In the genomic region with DNA sequence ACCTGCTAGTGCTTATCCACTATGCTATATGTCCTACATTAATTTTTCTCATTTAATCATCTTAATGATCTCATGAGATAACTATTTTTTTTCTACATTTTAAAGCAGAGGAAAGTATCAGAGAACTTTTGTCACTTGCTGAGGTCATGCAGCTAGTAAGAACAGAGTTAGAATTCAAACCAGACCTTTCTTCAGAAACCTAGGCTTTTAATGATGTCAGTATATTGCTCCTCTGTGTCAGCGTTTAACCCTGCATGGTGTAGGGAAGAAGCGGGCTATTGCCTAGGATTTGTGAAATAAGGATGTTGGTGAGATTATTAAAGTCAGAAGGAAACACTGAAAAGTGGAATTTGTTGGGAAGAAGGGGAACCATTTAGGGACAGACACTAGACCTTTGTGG, we compare ENCODE assay signal across 20 cellular contexts.
DNase-seq lines count a peak whose midpoint lies in the region; ATAC-seq lines count a peak whose summit lies in the region.
"Had no signal": no experiment of that assay in that cellular context is flagged by ENCODE, and none has a peak within 500 bp of the region (broad histone marks: within the 10 kb centered on the region; RNA-seq: fewer than 3 reads in every experiment).

No MANE protein-coding gene starts in this region.

- no peak overlapping the region for H3K27ac ChIP-seq in CD8-positive, alpha-beta memory T cell (ENCODE audit: low read depth, low read length)
- H3K27ac ChIP-seq in mesendoderm (ENCODE audit: low read depth, low read length) = no peak overlapping the region
- H3K27ac ChIP-seq: RWPE1 had no signal

- H3K4me2 ChIP-seq in mesendoderm (ENCODE audit: low read length) = no peak overlapping the region

- no peak for DNase-seq in activated CD4-positive, alpha-beta memory T cell treated with anti-CD3 and anti-CD28 coated beads for 36 hours
- DNase-seq in activated CD4-positive, alpha-beta memory T cell treated with anti-CD3 and anti-CD28 coated beads, Interleukin-2, amount 10 ng/mL, durations not matched to agents 7 days and 5 days = no peak
- no peak for DNase-seq in CD8-positive, alpha-beta memory T cell
- DNase-seq in activated naive CD8-positive, alpha-beta T cell treated with anti-CD3 and anti-CD28 coated beads, Interleukin-2, amount 50 U/mL, for 24 hours = no peak
- DNase-seq in mesendoderm (no peak), NCI-H524 treated with DMSO at 0.1 percent for 48 hours (lab: John Stamatoyannopoulos, UW) (no peak)
- DNase-seq: 8988T; activated effector memory CD4-positive, alpha-beta T cell treated with Interleukin-2 at 50 U/mL for 16 hours; amniotic stem cell; COR-L47; DMS79 treated with DMSO at 0.1 percent for 48 hours; foreskin melanocyte; NCI-H1092; NCI-H187 treated with DMSO at 0.1 percent for 48 hours had no signal

- no peak overlapping the region for H2BK15ac ChIP-seq in mesendoderm (replicated peaks; ENCODE audit: low read depth)

- H3K9me3 Mint-ChIP-seq in activated CD4-positive, alpha-beta memory T cell treated with anti-CD3 and anti-CD28 coated beads for 36 hours = no peaks in the 10 kb centered on the region
- no peaks in the 10 kb centered on the region for H3K9me3 Mint-ChIP-seq in activated CD4-positive, alpha-beta memory T cell treated with anti-CD3 and anti-CD28 coated beads, Interleukin-2, amount 10 ng/mL, durations not matched to agents 7 days and 5 days
- H3K9me3 Mint-ChIP-seq in CD8-positive, alpha-beta memory T cell = no peaks in the 10 kb centered on the region
- H3K9me3 Mint-ChIP-seq in activated naive CD8-positive, alpha-beta T cell treated with anti-CD3 and anti-CD28 coated beads, Interleukin-2, amount 50 U/mL, for 24 hours = no peaks in the 10 kb centered on the region
- H3K9me3 Mint-ChIP-seq: dendritic cell treated with granulocyte-macrophage colony-stimulating factor and Interleukin-4, amounts not matched to agents 40 ng/mL and 50 ng/mL, for 4 days; type B pancreatic cell had no signal

- peaks cover 29% of the 10 kb centered on the region for H3K79me2 ChIP-seq in mesendoderm (ENCODE audit: control insufficient read depth, insufficient read depth, low read length)

- peaks cover 26% of the 10 kb centered on the region for H3K4me1 ChIP-seq in CD8-positive, alpha-beta memory T cell (ENCODE audit: insufficient read depth, low read length)
- peaks cover 26% of the 10 kb centered on the region for H3K4me1 ChIP-seq in mesendoderm (ENCODE audit: control insufficient read depth, low read depth, low read length)

- no peak overlapping the region for H3K56ac ChIP-seq in mesendoderm (ENCODE audit: low read length)

- CTCF ChIA-PET in activated CD4-positive, alpha-beta memory T cell treated with anti-CD3 and anti-CD28 coated beads for 36 hours (lab: Charles Lee) = interaction anchor here (1.7 to 5.8 kb wide), 2 partner anchors 12 to 16 kb away, joined by 5 to 43 read pairs; no protein-coding TSS in a partner anchor
- CTCF ChIA-PET in activated CD4-positive, alpha-beta memory T cell treated with anti-CD3 and anti-CD28 coated beads, Interleukin-2, amount 10 ng/mL, durations not matched to agents 7 days and 5 days (lab: Charles Lee) = interaction anchor here (1.3 to 2.6 kb wide), 2 partner anchors 170 to 206 kb away, joined by 3 to 9 read pairs; no protein-coding TSS in a partner anchor
- CTCF ChIA-PET in CD8-positive, alpha-beta memory T cell (lab: Charles Lee) = no interaction called here

- H3K4me1 Mint-ChIP-seq in activated CD4-positive, alpha-beta memory T cell treated with anti-CD3 and anti-CD28 coated beads for 36 hours (ENCODE audit: low read depth) = peaks cover 79% of the 10 kb centered on the region
- H3K4me1 Mint-ChIP-seq in activated CD4-positive, alpha-beta memory T cell treated with anti-CD3 and anti-CD28 coated beads, Interleukin-2, amount 10 ng/mL, durations not matched to agents 7 days and 5 days = peaks cover 69% of the 10 kb centered on the region
- peaks cover 62 to 87% (median 86%) of the 10 kb centered on the region in 3 donors for H3K4me1 Mint-ChIP-seq in CD8-positive, alpha-beta memory T cell
- H3K4me1 Mint-ChIP-seq in activated naive CD8-positive, alpha-beta T cell treated with anti-CD3 and anti-CD28 coated beads, Interleukin-2, amount 50 U/mL, for 24 hours = peaks cover 86% of the 10 kb centered on the region

- POLR2A ChIA-PET in activated CD4-positive, alpha-beta memory T cell treated with anti-CD3 and anti-CD28 coated beads for 36 hours (lab: Charles Lee) = no interaction called here
- POLR2A ChIA-PET in activated CD4-positive, alpha-beta memory T cell treated with anti-CD3 and anti-CD28 coated beads, Interleukin-2, amount 10 ng/mL, durations not matched to agents 7 days and 5 days (lab: Charles Lee) = no interaction called here
- POLR2A ChIA-PET in CD8-positive, alpha-beta memory T cell (lab: Charles Lee) = no interaction called here

- H3K9me3 ChIP-seq in CD8-positive, alpha-beta memory T cell (ENCODE audit: low read length) = no peaks in the 10 kb centered on the region

- H3K36me3 Mint-ChIP-seq in activated CD4-positive, alpha-beta memory T cell treated with anti-CD3 and anti-CD28 coated beads for 36 hours = no peaks in the 10 kb centered on the region
- peaks cover 6% of the 10 kb centered on the region for H3K36me3 Mint-ChIP-seq in activated CD4-positive, alpha-beta memory T cell treated with anti-CD3 and anti-CD28 coated beads, Interleukin-2, amount 10 ng/mL, durations not matched to agents 7 days and 5 days (ENCODE audit: low read depth)
- no peaks in the 10 kb centered on the region for H3K36me3 Mint-ChIP-seq in CD8-positive, alpha-beta memory T cell
- peaks cover 2% of the 10 kb centered on the region for H3K36me3 Mint-ChIP-seq in activated naive CD8-positive, alpha-beta T cell treated with anti-CD3 and anti-CD28 coated beads, Interleukin-2, amount 50 U/mL, for 24 hours (ENCODE audit: low read depth)
- H3K36me3 Mint-ChIP-seq: type B pancreatic cell had no signal

- peak overlapping the region; percentile 5 for H3K4me3 Mint-ChIP-seq in activated CD4-positive, alpha-beta memory T cell treated with anti-CD3 and anti-CD28 coated beads for 36 hours
- no peak overlapping the region for H3K4me3 Mint-ChIP-seq in activated CD4-positive, alpha-beta memory T cell treated with anti-CD3 and anti-CD28 coated beads, Interleukin-2, amount 10 ng/mL, durations not matched to agents 7 days and 5 days
- H3K4me3 Mint-ChIP-seq in CD8-positive, alpha-beta memory T cell = no peak overlapping the region
- no peak overlapping the region for H3K4me3 Mint-ChIP-seq in activated naive CD8-positive, alpha-beta T cell treated with anti-CD3 and anti-CD28 coated beads, Interleukin-2, amount 50 U/mL, for 24 hours
- H3K4me3 Mint-ChIP-seq: dendritic cell treated with granulocyte-macrophage colony-stimulating factor and Interleukin-4, amounts not matched to agents 40 ng/mL and 50 ng/mL, for 4 days; type B pancreatic cell had no signal

- no peaks in the 10 kb centered on the region for H3K27me3 ChIP-seq in CD8-positive, alpha-beta memory T cell (ENCODE audit: insufficient read depth, low read length, poor library complexity, severe bottlenecking)
- H3K27me3 ChIP-seq in mesendoderm (ENCODE audit: insufficient read depth, low read length, poor library complexity) = no peaks in the 10 kb centered on the region

- no peak overlapping the region for H2AK5ac ChIP-seq in mesendoderm (ENCODE audit: low read length)

- no peak overlapping the region for H4K8ac ChIP-seq in mesendoderm (ENCODE audit: low read depth, low read length)

- H3K9ac ChIP-seq in mesendoderm (ENCODE audit: low read length) = no peak overlapping the region

- peak overlapping the region; percentile 56 for H3K18ac ChIP-seq in mesendoderm (ENCODE audit: low read length)

- WGBS in mesendoderm (ENCODE audit: extremely low coverage, insufficient coverage, low lambda C conversion rate) = no CpG with 5 or more reads among the region's 2 CpGs

- no peak overlapping the region for H4K5ac ChIP-seq in mesendoderm (ENCODE audit: low read length)

- H3K36me3 ChIP-seq in CD8-positive, alpha-beta memory T cell (ENCODE audit: insufficient read depth, low read length) = no peaks in the 10 kb centered on the region
- H3K36me3 ChIP-seq in mesendoderm (ENCODE audit: control insufficient read depth, insufficient read depth, low read length) = no peaks in the 10 kb centered on the region

- no peak overlapping the region for H3K23ac ChIP-seq in mesendoderm (ENCODE audit: low read length)

- peak overlapping the region; percentile 70 for H3K27ac Mint-ChIP-seq in activated CD4-positive, alpha-beta memory T cell treated with anti-CD3 and anti-CD28 coated beads for 36 hours
- no peak overlapping the region for H3K27ac Mint-ChIP-seq in activated CD4-positive, alpha-beta memory T cell treated with anti-CD3 and anti-CD28 coated beads, Interleukin-2, amount 10 ng/mL, durations not matched to agents 7 days and 5 days
- H3K27ac Mint-ChIP-seq in CD8-positive, alpha-beta memory T cell = peak overlapping the region in 5 of 8 donors; percentile 11 to 76 (median 49)
- H3K27ac Mint-ChIP-seq in activated naive CD8-positive, alpha-beta T cell treated with anti-CD3 and anti-CD28 coated beads, Interleukin-2, amount 50 U/mL, for 24 hours = peak overlapping the region; percentile 44
- H3K27ac Mint-ChIP-seq: dendritic cell treated with granulocyte-macrophage colony-stimulating factor and Interleukin-4, amounts not matched to agents 40 ng/mL and 50 ng/mL, for 4 days had no signal

- intact Hi-C loops in activated CD4-positive, alpha-beta memory T cell treated with anti-CD3 and anti-CD28 coated beads for 36 hours (cut with micrococcal nuclease) = loop anchor here (2.0 to 5.0 kb wide), 2 partner anchors 41 to 206 kb away; no protein-coding TSS in a partner anchor

- H3K27me3 Mint-ChIP-seq in activated CD4-positive, alpha-beta memory T cell treated with anti-CD3 and anti-CD28 coated beads for 36 hours = no peaks in the 10 kb centered on the region
- no peaks in the 10 kb centered on the region for H3K27me3 Mint-ChIP-seq in activated CD4-positive, alpha-beta memory T cell treated with anti-CD3 and anti-CD28 coated beads, Interleukin-2, amount 10 ng/mL, durations not matched to agents 7 days and 5 days
- no peaks in the 10 kb centered on the region for H3K27me3 Mint-ChIP-seq in CD8-positive, alpha-beta memory T cell
- H3K27me3 Mint-ChIP-seq in activated naive CD8-positive, alpha-beta T cell treated with anti-CD3 and anti-CD28 coated beads, Interleukin-2, amount 50 U/mL, for 24 hours = no peaks in the 10 kb centered on the region
- H3K27me3 Mint-ChIP-seq: dendritic cell treated with granulocyte-macrophage colony-stimulating factor and Interleukin-4, amounts not matched to agents 40 ng/mL and 50 ng/mL, for 4 days; type B pancreatic cell had no signal

- H2BK120ac ChIP-seq in mesendoderm (ENCODE audit: low read depth, low read length) = no peak overlapping the region

- no peak for ATAC-seq in activated naive CD8-positive, alpha-beta T cell treated with anti-CD3 and anti-CD28 coated beads, Interleukin-2, amount 50 U/mL, for 24 hours
- ATAC-seq in SK-N-SH treated with all-trans-retinoic acid at 6 μM for 48 hours (no peak), GM19328 (IDR thresholded peaks at IDR 0.05; ENCODE audit: unreplicated experiment) (no peak)
- ATAC-seq: GM12878 had no signal

- H3K4ac ChIP-seq in mesendoderm (ENCODE audit: low read depth, low read length) = no peak overlapping the region

- H3K4me3 ChIP-seq in CD8-positive, alpha-beta memory T cell (ENCODE audit: low read length) = no peak overlapping the region
- H3K4me3 ChIP-seq in mesendoderm (ENCODE audit: low read length) = no peak overlapping the region
- H3K4me3 ChIP-seq: GM12878 had no signal

- H2BK5ac ChIP-seq in mesendoderm (ENCODE audit: low read length) = no peak overlapping the region

- peaks cover 15% of the 10 kb centered on the region for H3K79me1 ChIP-seq in mesendoderm (ENCODE audit: low read length)
